In genomic region chr2:130391872-130392670, GRCh38 we compare ENCODE assay signal across 8 cellular contexts. TPM values are rescaled to one million over a fixed set of nuclear protein-coding genes. Genes with fewer than 3 reads are reported as not detected.
DNase-seq lines count a peak whose midpoint lies in the region; ATAC-seq and TF ChIP-seq lines count a peak whose summit lies in the region.

No MANE protein-coding gene starts in this region.

- H3K36me3 Mint-ChIP-seq in activated CD8-positive, alpha-beta T cell treated with anti-CD3 and anti-CD28 coated beads, Interleukin-2, amount 10 ng/mL, durations not matched to agents 7 days and 5 days (ENCODE audit: low read depth) = peaks cover 7% of the 10 kb centered on the region

- H3K4me1 ChIP-seq in HEK293 (ENCODE audit: control insufficient read depth, insufficient read depth, low read length) = no peaks in the 10 kb centered on the region
- H3K4me1 ChIP-seq in left ventricle myocardium inferior = peaks cover 48% of the 10 kb centered on the region

- no peaks in the 10 kb centered on the region for H3K36me3 ChIP-seq in HEK293 (ENCODE audit: control insufficient read depth in 2 of 2, insufficient read depth in 1 of 2, low read length in 2 of 2)
- no peaks in the 10 kb centered on the region for H3K36me3 ChIP-seq in left ventricle myocardium inferior

- peaks cover 21% of the 10 kb centered on the region for H3K4me1 Mint-ChIP-seq in activated CD8-positive, alpha-beta T cell treated with anti-CD3 and anti-CD28 coated beads, Interleukin-2, amount 10 ng/mL, durations not matched to agents 7 days and 5 days (ENCODE audit: low read depth)

- POLR2A ChIA-PET in HEK293 (lab: Yijun Ruan, JAX) = interaction anchor here (2.0 kb wide), 1 partner anchor 50 kb away, joined by 6 read pairs; the partner anchor contains the start of gene IMP4
- POLR2A ChIA-PET in activated CD8-positive, alpha-beta T cell treated with anti-CD3 and anti-CD28 coated beads, Interleukin-2, amount 10 ng/mL, durations not matched to agents 7 days and 5 days (lab: Charles Lee) = no interaction called here

- H3K27ac ChIP-seq in HEK293 (ENCODE audit: extremely low read depth, low read depth, low read length) = peak overlapping the region; percentile 66; the same call in 1 of the 2 replicates
- H3K27ac ChIP-seq in left ventricle myocardium inferior (replicated peaks) = peak overlapping the region; percentile 96

- H3K4me3 ChIP-seq in HEK293 (ENCODE audit: low read depth, low read length) (peak overlapping the region; percentile 51), left ventricle myocardium inferior (peak overlapping the region; percentile 87), retinal pigment epithelial cell (ENCODE audit: low read length) (peak overlapping the region; percentile 73)

- no peaks in the 10 kb centered on the region for H3K9me3 Mint-ChIP-seq in activated CD8-positive, alpha-beta T cell treated with anti-CD3 and anti-CD28 coated beads, Interleukin-2, amount 10 ng/mL, durations not matched to agents 7 days and 5 days (ENCODE audit: insufficient read depth)

- H3K4me3 Mint-ChIP-seq in activated CD8-positive, alpha-beta T cell treated with anti-CD3 and anti-CD28 coated beads, Interleukin-2, amount 10 ng/mL, durations not matched to agents 7 days and 5 days = peak overlapping the region; percentile 86

- H3K9me3 ChIP-seq in HEK293 (ENCODE audit: control insufficient read depth, insufficient read depth, low read depth, low read length) = no peaks in the 10 kb centered on the region
- H3K9me3 ChIP-seq in left ventricle myocardium inferior (replicated peaks) = no peaks in the 10 kb centered on the region

- H3K27me3 ChIP-seq in left ventricle myocardium inferior (ENCODE audit: low read depth) = no peaks in the 10 kb centered on the region

- peak; percentile 20 for DNase-seq in AG08395 (ENCODE audit: low spot score)
- DNase-seq in activated CD8-positive, alpha-beta T cell treated with anti-CD3 and anti-CD28 coated beads, Interleukin-2, amount 10 ng/mL, durations not matched to agents 7 days and 5 days = no peak
- no peak for DNase-seq in left ventricle myocardium inferior
- DNase-seq in retinal pigment epithelial cell (ENCODE audit: low read depth) = no peak
- DNase-seq in DMS153 (lab: John Stamatoyannopoulos, UW) = no peak
- no peak for DNase-seq in stimulated activated naive CD4-positive, alpha-beta T cell (lab: John Stamatoyannopoulos, UW)

- no peak for TF ChIP-seq CTCF in HEK293 (tag by site-specific recombination; IDR thresholded peaks at IDR 0.05)
- no peak for TF ChIP-seq CTCF in left ventricle myocardium inferior (IDR thresholded peaks at IDR 0.05; ENCODE audit: borderline replicate concordance)
- TF ChIP-seq CTCF in retinal pigment epithelial cell (conservative IDR thresholded peaks at IDR 0.05; ENCODE audit: low read depth, low read length) = no peak

- H3K27ac Mint-ChIP-seq in activated CD8-positive, alpha-beta T cell treated with anti-CD3 and anti-CD28 coated beads, Interleukin-2, amount 10 ng/mL, durations not matched to agents 7 days and 5 days = peak overlapping the region; percentile 43

- intact Hi-C loops in left ventricle myocardium inferior (cut with micrococcal nuclease) = no loop called here

- peaks cover 24% of the 10 kb centered on the region for H3K27me3 Mint-ChIP-seq in activated CD8-positive, alpha-beta T cell treated with anti-CD3 and anti-CD28 coated beads, Interleukin-2, amount 10 ng/mL, durations not matched to agents 7 days and 5 days (ENCODE audit: low read depth)

- no peak for ATAC-seq in activated CD8-positive, alpha-beta T cell treated with anti-CD3 and anti-CD28 coated beads, Interleukin-2, amount 10 ng/mL, durations not matched to agents 7 days and 5 days
- ATAC-seq in HG03565 (IDR thresholded peaks at IDR 0.05; ENCODE audit: unreplicated experiment) = no peak

- CTCF ChIA-PET in HEK293 (lab: Yijun Ruan, JAX) = interaction anchor here (0.6 to 4.7 kb wide), 2 partner anchors 19 to 29 kb away, joined by 5 to 17 read pairs; no protein-coding TSS in a partner anchor
- CTCF ChIA-PET in activated CD8-positive, alpha-beta T cell treated with anti-CD3 and anti-CD28 coated beads, Interleukin-2, amount 10 ng/mL, durations not matched to agents 7 days and 5 days (lab: Charles Lee) = interaction anchor here (1.4 kb wide), 1 partner anchor 48 kb away, joined by 3 read pairs; no protein-coding TSS in a partner anchor

TF ChIP-seq in HEK293, 187 proteins besides CTCF, POLR2A, EP300 and RAD21:
- TF ChIP-seq ZNF114 (tag by site-specific recombination; IDR thresholded peaks at IDR 0.05) (no peak), ZBTB17 (tag by site-specific recombination; IDR thresholded peaks at IDR 0.05) (peak; percentile 42; the same call in 1 of the 2 replicates), ZIC2 (tag by site-specific recombination; IDR thresholded peaks at IDR 0.05) (peak; percentile 60), ZNF335 (tag by site-specific recombination; conservative IDR thresholded peaks at IDR 0.05) (peak; percentile 58; the same call in 1 of the 2 replicates)
TF ChIP-seq in HEK293: peak in this region for 3.

RNA-seq across cellular contexts. Expression of gene PTPN18, which starts 36.2 kb away (rescaled TPM):
- 10 to 100 TPM; 67.0 to 71.9 TPM for total RNA-seq in activated CD8-positive, alpha-beta T cell treated with anti-CD3 and anti-CD28 coated beads, Interleukin-2, amount 10 ng/mL, durations not matched to agents 7 days and 5 days
- total RNA-seq in left ventricle myocardium inferior = 13.9 TPM

RNA-seq across cellular contexts. Expression of gene IMP4, which starts 49.4 kb away (rescaled TPM):
- total RNA-seq in activated CD8-positive, alpha-beta T cell treated with anti-CD3 and anti-CD28 coated beads, Interleukin-2, amount 10 ng/mL, durations not matched to agents 7 days and 5 days = 10 to 100 TPM; 80.7 to 88.6 TPM
- total RNA-seq in left ventricle myocardium inferior = 57.2 TPM
